ENCODE assay signal across 16 cellular contexts in the genomic region with DNA sequence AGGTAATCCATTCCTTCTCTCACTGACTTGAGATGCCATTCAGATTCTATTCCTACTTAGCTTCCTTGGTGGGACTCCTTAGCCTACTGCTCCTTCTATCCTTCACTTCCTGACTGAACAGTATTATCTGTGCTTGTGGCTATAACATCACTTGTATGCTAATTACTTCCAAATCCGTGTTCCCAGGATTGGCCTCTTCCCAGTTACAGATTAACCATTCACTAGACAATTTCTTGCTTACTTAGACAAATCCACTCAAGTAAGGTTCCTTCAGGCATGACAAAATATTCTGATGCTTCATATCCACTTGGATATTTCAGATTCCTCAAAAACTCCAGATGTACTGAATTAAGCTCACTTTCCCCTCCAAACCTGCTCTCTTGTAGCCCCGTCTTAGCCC. TPM values are rescaled to one million over a fixed set of nuclear protein-coding genes. Genes with fewer than 3 reads are reported as not detected.
DNase-seq lines count a peak whose midpoint lies in the region; ATAC-seq and TF ChIP-seq lines count a peak whose summit lies in the region.
"Had no signal": no experiment of that assay in that cellular context is flagged by ENCODE, and none has a peak within 500 bp of the region (broad histone marks: within the 10 kb centered on the region; RNA-seq: fewer than 3 reads in every experiment).

No MANE protein-coding gene starts in this region.

- H3K36me3 Mint-ChIP-seq in WTC11, result no peaks in the 10 kb centered on the region

- in situ Hi-C loops in gastrocnemius medialis (cut with MboI; ENCODE audit: low sequenced_read_pairs in 4 of 4), result loop anchor here in 2 of 4 donors (10.0 kb wide), 2 partner anchors 57 to 93 kb away; no protein-coding TSS in a partner anchor

- intact Hi-C loops in gastrocnemius medialis (cut with DNase I; ENCODE audit: low total_unique reads), result loop anchor here (5.0 kb wide), 1 partner anchor 696 kb away; a partner anchor contains a TSS
- intact Hi-C loops in breast epithelium (cut with DNase I; ENCODE audit: low total_unique reads), result no loop called here

- no peak for ATAC-seq in WTC11
- ATAC-seq in gastrocnemius medialis, result no peak
- no peak for ATAC-seq in HG03520 (IDR thresholded peaks at IDR 0.05; ENCODE audit: unreplicated experiment)
- ATAC-seq: A549, K562 had no signal

- H3K4me1 ChIP-seq in gastrocnemius medialis (peaks cover 94 to 97% of the 10 kb centered on the region in 2 donors), breast epithelium (peaks cover 0 to 6% of the 10 kb centered on the region in 2 donors)

- DNase-seq in NCI-H526 treated with DMSO at 0.1 percent for 48 hours (lab: John Stamatoyannopoulos, UW) (peak; percentile 21), NCI-H526 (lab: John Stamatoyannopoulos, UW) (no peak), WTC11 (ENCODE audit: low spot score) (no peak), left kidney (ENCODE audit: low read depth, low spot score) (peak; percentile 41), gastrocnemius medialis (no peak), breast epithelium (ENCODE audit: low spot score in 2 of 2) (no peak), HPDE6-E6E7 (ENCODE audit: extremely low spot score) (no peak)
- DNase-seq: CD4-positive, alpha-beta T cell; NCI-H1417 treated with DMSO at 0.1 percent for 48 hours; NCI-H2029; NCI-H446 treated with DMSO at 0.1 percent for 48 hours; PC-9; SJCRH30 had no signal

- no peaks in the 10 kb centered on the region for H3K9me3 Mint-ChIP-seq in WTC11
- H3K9me3 Mint-ChIP-seq: CD4-positive, alpha-beta T cell had no signal

- TF ChIP-seq CTCF in WTC11 (IDR thresholded peaks at IDR 0.05) (no peak), gastrocnemius medialis (IDR thresholded peaks at IDR 0.05 in 4 of 5, conservative IDR thresholded peaks at IDR 0.05 in 1 of 5) (no peak), breast epithelium (IDR thresholded peaks at IDR 0.05) (no peak)

- no peaks in the 10 kb centered on the region for H3K27me3 Mint-ChIP-seq in WTC11 (ENCODE audit: low read depth)

- no peak overlapping the region for H3K4me3 ChIP-seq in gastrocnemius medialis
- no peak overlapping the region for H3K4me3 ChIP-seq in breast epithelium
- H3K4me3 ChIP-seq: A549, K562, PC-9, SJCRH30 had no signal

- H3K4me1 Mint-ChIP-seq in WTC11, result peaks cover 51% of the 10 kb centered on the region

- H3K36me3 ChIP-seq in gastrocnemius medialis, result no peaks in the 10 kb centered on the region
- no peaks in the 10 kb centered on the region for H3K36me3 ChIP-seq in breast epithelium
- H3K36me3 ChIP-seq: SJCRH30 had no signal

- H3K4me3 Mint-ChIP-seq in WTC11, result no peak overlapping the region
- H3K4me3 Mint-ChIP-seq: CD4-positive, alpha-beta T cell had no signal

- peak overlapping the region; percentile 15 to 87 (median 85) for H3K27ac ChIP-seq in gastrocnemius medialis
- H3K27ac ChIP-seq in breast epithelium, result no peak overlapping the region
- H3K27ac ChIP-seq: A549, PC-9, SJCRH30 had no signal

- CTCF ChIA-PET in WTC11 (lab: Charles Lee), result interaction anchor here (1.0 kb wide), 1 partner anchor 272 kb away, joined by 3 read pairs; no protein-coding TSS in a partner anchor

- POLR2A ChIA-PET in WTC11 (lab: Charles Lee), result no interaction called here

- H3K27ac Mint-ChIP-seq in WTC11, result peak overlapping the region; percentile 9; the same call in 1 of the 2 replicates
- H3K27ac Mint-ChIP-seq: CD4-positive, alpha-beta T cell had no signal

- H3K27me3 ChIP-seq in gastrocnemius medialis (no peaks in the 10 kb centered on the region), breast epithelium (no peaks in the 10 kb centered on the region)
- H3K27me3 ChIP-seq: SJCRH30 had no signal

- H3K9me3 ChIP-seq in gastrocnemius medialis (no peaks in the 10 kb centered on the region), breast epithelium (no peaks in the 10 kb centered on the region)
- H3K9me3 ChIP-seq: A549, SJCRH30 had no signal

- TF ChIP-seq POLR2A in gastrocnemius medialis (IDR thresholded peaks at IDR 0.05) (no peak), breast epithelium (IDR thresholded peaks at IDR 0.05) (no peak)

TF ChIP-seq in WTC11, 78 proteins besides CTCF, POLR2A, EP300 and RAD21:
- no peak for TF ChIP-seq ZNF317 (CRISPR knock-in tag; IDR thresholded peaks at IDR 0.05; ENCODE audit: borderline replicate concordance, low read depth)
- no peak for TF ChIP-seq ZNF121 (CRISPR knock-in tag; IDR thresholded peaks at IDR 0.05)
- TF ChIP-seq ZNF396 (CRISPR knock-in tag; IDR thresholded peaks at IDR 0.05; ENCODE audit: borderline replicate concordance), result no peak
- TF ChIP-seq CBFB (CRISPR knock-in tag; IDR thresholded peaks at IDR 0.05; ENCODE audit: low read depth), result no peak
- no peak for TF ChIP-seq MXD4 (CRISPR knock-in tag; IDR thresholded peaks at IDR 0.05; ENCODE audit: borderline replicate concordance)

RNA-seq across cellular contexts. Expression of a gene that starts 18.3 kb away (rescaled TPM):
- total RNA-seq in WTC11 (2021) (12.9 to 14.4 TPM (median 13.7 TPM) in 3 replicates), gastrocnemius medialis (100 to 1,000 TPM in 1 of 4 donors, 10 to 100 TPM in 3; 80.0 to 233 (median 89.5) TPM), breast epithelium (100 to 1,000 TPM; 179 to 225 (median 222) TPM)

Comparison
In these comparisons a context has a peak if more than half of its experiments do, and no peak if none do; other contexts are left out.
1. DNase-seq: peak in NCI-H526 treated with DMSO at 0.1 percent for 48 hours (single experiment) and left kidney (single experiment); none in NCI-H526 (0 of 2), WTC11 (single experiment), gastrocnemius medialis (0 of 2), breast epithelium (0 of 2) and HPDE6-E6E7 (single experiment).
2. H3K27ac ChIP-seq: peak in gastrocnemius medialis (4 of 4); none in breast epithelium (0 of 2).